Comparison of ENCODE assay signal across 11 cellular contexts in the genomic region with DNA sequence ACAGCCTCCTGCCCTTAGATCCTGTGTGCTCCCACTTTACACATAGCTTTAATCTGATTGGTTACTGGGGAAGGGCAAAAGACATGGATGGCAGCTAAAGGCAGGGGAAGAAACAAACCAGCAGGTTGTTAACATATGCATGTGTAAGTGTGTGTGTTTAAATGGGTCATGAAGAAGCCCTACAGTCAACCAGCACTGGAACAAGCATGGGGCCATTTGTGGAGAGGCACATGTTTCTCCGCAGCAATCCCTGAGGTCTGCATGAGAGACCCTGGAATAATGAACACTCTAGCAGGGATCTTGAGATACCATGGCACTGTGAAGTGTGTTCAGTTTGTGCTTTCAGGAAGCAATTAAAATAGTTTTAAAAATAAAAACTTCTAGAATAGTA. TPM values are rescaled to one million over a fixed set of nuclear protein-coding genes. Genes with fewer than 3 reads are reported as not detected.
DNase-seq lines count a peak whose midpoint lies in the region; ATAC-seq and TF ChIP-seq lines count a peak whose summit lies in the region.
"Had no signal": no experiment of that assay in that cellular context is flagged by ENCODE, and none has a peak within 500 bp of the region (broad histone marks: within the 10 kb centered on the region; RNA-seq: fewer than 3 reads in every experiment).

No MANE protein-coding gene starts in this region.

- peak overlapping the region; percentile 97 for H3K27ac Mint-ChIP-seq in CD4-positive, alpha-beta T cell

- no peak for DNase-seq in CD4-positive, alpha-beta T cell
- DNase-seq in cerebellar cortex (ENCODE audit: low spot score) = peak; percentile 19
- no peak for DNase-seq in trophoblast cell
- DNase-seq in A172 (ENCODE audit: low spot score) = no peak
- DNase-seq in hippocampal formation (lab: John Stamatoyannopoulos, UW) = no peak
- no peak for DNase-seq in SIG-M5 (lab: John Stamatoyannopoulos, UW)
- DNase-seq: activated CD4-positive, CD25-positive, alpha-beta regulatory T cell; effector CD8-positive, alpha-beta T cell; sigmoid colon had no signal

- no peak overlapping the region for H2BK120ac ChIP-seq in trophoblast cell (ENCODE audit: insufficient read depth, low read length, poor library complexity)

- H3F3A ChIP-seq in Loucy (ENCODE audit: low read depth) = no peaks in the 10 kb centered on the region

- H3K4ac ChIP-seq in trophoblast cell (ENCODE audit: low read depth, low read length) = peak overlapping the region; percentile 58

- peaks cover 56% of the 10 kb centered on the region for H3K4me1 ChIP-seq in Loucy (ENCODE audit: insufficient read depth, low read length, poor library complexity, severe bottlenecking)
- peaks cover 27 to 29% of the 10 kb centered on the region in 2 experiments for H3K4me1 ChIP-seq in trophoblast cell (ENCODE audit: control insufficient read depth in 1 of 2, insufficient read depth in 2 of 2, low read length in 2 of 2)

- H2AK5ac ChIP-seq in trophoblast cell (ENCODE audit: low read length) = no peak overlapping the region

- no peak for TF ChIP-seq CTCF in CD4-positive, alpha-beta T cell (IDR thresholded peaks at IDR 0.05)
- no peak for TF ChIP-seq CTCF in Loucy (conservative IDR thresholded peaks at IDR 0.05; ENCODE audit: low read length)

- H3K4me1 Mint-ChIP-seq in CD4-positive, alpha-beta T cell (ENCODE audit: low read depth) = peaks cover 91% of the 10 kb centered on the region

- peak overlapping the region; percentile 86 for H3K4me3 ChIP-seq in Loucy (ENCODE audit: low read length, poor library complexity, severe bottlenecking)
- no peak overlapping the region for H3K4me3 ChIP-seq in trophoblast cell (ENCODE audit: low read depth, low read length)
- H3K4me3 ChIP-seq: sigmoid colon had no signal

- H3K18ac ChIP-seq in trophoblast cell (ENCODE audit: low read length) = no peak overlapping the region

- WGBS in trophoblast cell (ENCODE audit: extremely low coverage, insufficient coverage, insufficient read length) = no CpG with 5 or more reads among the region's 1 CpG

- H2BK5ac ChIP-seq in trophoblast cell (ENCODE audit: low read depth, low read length, poor library complexity) = no peak overlapping the region

- H4K8ac ChIP-seq in trophoblast cell (ENCODE audit: low read depth, low read length) = no peak overlapping the region

- no peak overlapping the region for H3K9ac ChIP-seq in Loucy (ENCODE audit: low read depth, low read length, poor library complexity, severe bottlenecking)
- no peak overlapping the region for H3K9ac ChIP-seq in trophoblast cell (ENCODE audit: low read length)

- ATAC-seq in CD4-positive, alpha-beta T cell (ENCODE audit: poor library complexity) = no peak
- no peak for ATAC-seq in GM19035 (IDR thresholded peaks at IDR 0.05; ENCODE audit: unreplicated experiment)

- no peaks in the 10 kb centered on the region for H3K27me3 Mint-ChIP-seq in CD4-positive, alpha-beta T cell

- H3K14ac ChIP-seq in trophoblast cell (ENCODE audit: low read length) = no peak overlapping the region

- H2BK12ac ChIP-seq in trophoblast cell (ENCODE audit: low read length) = no peak overlapping the region

- H4K91ac ChIP-seq in trophoblast cell (ENCODE audit: low read depth, low read length) = no peak overlapping the region

- no peak overlapping the region for H4K12ac ChIP-seq in trophoblast cell (ENCODE audit: low read depth, low read length)

- H3K36me3 Mint-ChIP-seq in CD4-positive, alpha-beta T cell (ENCODE audit: low read depth) = peaks cover 79% of the 10 kb centered on the region

- peaks cover 7% of the 10 kb centered on the region for H3K79me1 ChIP-seq in trophoblast cell (ENCODE audit: low read length)

- peaks cover 90% of the 10 kb centered on the region for H4K20me1 ChIP-seq in Loucy (ENCODE audit: insufficient read depth, low read length, poor library complexity, severe bottlenecking)

- intact Hi-C loops in CD4-positive, alpha-beta T cell (cut with DNase I, micrococcal nuclease) = no loop called here

- POLR2A ChIA-PET in CD4-positive, alpha-beta T cell (lab: Charles Lee) = interaction anchor here (0.8 to 5.1 kb wide), 7 partner anchors 23 to 151 kb away, joined by 3 to 37 read pairs (median 3); no protein-coding TSS in a partner anchor

- no peaks in the 10 kb centered on the region for H3K9me3 ChIP-seq in CD4-positive, alpha-beta T cell (ENCODE audit: control insufficient read depth, low read length)
- H3K9me3 ChIP-seq in Loucy (ENCODE audit: insufficient read depth, low read depth, low read length) = no peaks in the 10 kb centered on the region
- H3K9me3 ChIP-seq in trophoblast cell (ENCODE audit: insufficient read depth, low read depth, low read length) = peaks cover 2% of the 10 kb centered on the region
- H3K9me3 ChIP-seq: sigmoid colon had no signal

- no peaks in the 10 kb centered on the region for H3K27me3 ChIP-seq in CD4-positive, alpha-beta T cell (ENCODE audit: control insufficient read depth, insufficient read depth, low read length)
- H3K27me3 ChIP-seq in Loucy (ENCODE audit: insufficient read depth, low read length, poor library complexity, severe bottlenecking) (no peaks in the 10 kb centered on the region), trophoblast cell (ENCODE audit: insufficient read depth, low read length) (no peaks in the 10 kb centered on the region)
- H3K27me3 ChIP-seq: sigmoid colon had no signal

- H3K4me2 ChIP-seq in Loucy (ENCODE audit: low read depth, low read length, poor library complexity, severe bottlenecking) (peak overlapping the region; percentile 84), trophoblast cell (ENCODE audit: low read length) (no peak overlapping the region)

- H3K4me3 Mint-ChIP-seq in CD4-positive, alpha-beta T cell = peak overlapping the region; percentile 93

- no peaks in the 10 kb centered on the region for H3K9me3 Mint-ChIP-seq in CD4-positive, alpha-beta T cell

- H3K36me3 ChIP-seq in Loucy (ENCODE audit: insufficient read depth, low read length) = peaks cover under 1% of the 10 kb centered on the region; the same call in 1 of the 2 replicates
- peaks cover 0 to 2% of the 10 kb centered on the region in 2 experiments for H3K36me3 ChIP-seq in trophoblast cell (ENCODE audit: control insufficient read depth in 1 of 2, insufficient read depth in 2 of 2, low read length in 2 of 2)
- H3K36me3 ChIP-seq: sigmoid colon had no signal

- peak overlapping the region; percentile 37 for H3K27ac ChIP-seq in CD4-positive, alpha-beta T cell (ENCODE audit: low read depth, low read length)
- no peak overlapping the region for H3K27ac ChIP-seq in trophoblast cell (ENCODE audit: low read depth, low read length)

- peaks cover 97% of the 10 kb centered on the region for H3K79me2 ChIP-seq in Loucy (ENCODE audit: insufficient read depth, low read length)
- peaks cover 40% of the 10 kb centered on the region for H3K79me2 ChIP-seq in trophoblast cell (ENCODE audit: control insufficient read depth, insufficient read depth, low read length, poor library complexity)

- H2AFZ ChIP-seq in Loucy (ENCODE audit: low read length) (no peak overlapping the region), trophoblast cell (ENCODE audit: insufficient read depth, low read length, poor library complexity) (no peak overlapping the region)

- H3K23ac ChIP-seq in trophoblast cell (ENCODE audit: low read length) = no peak overlapping the region

- no peaks in the 10 kb centered on the region for H3K9me2 ChIP-seq in Loucy (replicated peaks; ENCODE audit: low read depth, low read length)

- CTCF ChIA-PET in CD4-positive, alpha-beta T cell (lab: Charles Lee) = interaction anchor here (0.6 to 1.4 kb wide), 3 partner anchors 33 to 156 kb away, joined by 3 to 4 read pairs (median 3); no protein-coding TSS in a partner anchor

RNA-seq across cellular contexts. Expression of a gene that starts 6.0 kb away (rescaled TPM):
- total RNA-seq in CD4-positive, alpha-beta T cell = 100 to 1,000 TPM; 284 to 308 TPM
- polyA plus RNA-seq in trophoblast cell (2013) = 76.0 and 79.4 TPM in 2 replicates
- total RNA-seq in A172 (2014; rRNA removed; shearing (Covaris generic)) = 19.6 and 27.9 TPM in 2 replicates
